Comparison of ENCODE assay signal across 8 cellular contexts in the genomic region with DNA sequence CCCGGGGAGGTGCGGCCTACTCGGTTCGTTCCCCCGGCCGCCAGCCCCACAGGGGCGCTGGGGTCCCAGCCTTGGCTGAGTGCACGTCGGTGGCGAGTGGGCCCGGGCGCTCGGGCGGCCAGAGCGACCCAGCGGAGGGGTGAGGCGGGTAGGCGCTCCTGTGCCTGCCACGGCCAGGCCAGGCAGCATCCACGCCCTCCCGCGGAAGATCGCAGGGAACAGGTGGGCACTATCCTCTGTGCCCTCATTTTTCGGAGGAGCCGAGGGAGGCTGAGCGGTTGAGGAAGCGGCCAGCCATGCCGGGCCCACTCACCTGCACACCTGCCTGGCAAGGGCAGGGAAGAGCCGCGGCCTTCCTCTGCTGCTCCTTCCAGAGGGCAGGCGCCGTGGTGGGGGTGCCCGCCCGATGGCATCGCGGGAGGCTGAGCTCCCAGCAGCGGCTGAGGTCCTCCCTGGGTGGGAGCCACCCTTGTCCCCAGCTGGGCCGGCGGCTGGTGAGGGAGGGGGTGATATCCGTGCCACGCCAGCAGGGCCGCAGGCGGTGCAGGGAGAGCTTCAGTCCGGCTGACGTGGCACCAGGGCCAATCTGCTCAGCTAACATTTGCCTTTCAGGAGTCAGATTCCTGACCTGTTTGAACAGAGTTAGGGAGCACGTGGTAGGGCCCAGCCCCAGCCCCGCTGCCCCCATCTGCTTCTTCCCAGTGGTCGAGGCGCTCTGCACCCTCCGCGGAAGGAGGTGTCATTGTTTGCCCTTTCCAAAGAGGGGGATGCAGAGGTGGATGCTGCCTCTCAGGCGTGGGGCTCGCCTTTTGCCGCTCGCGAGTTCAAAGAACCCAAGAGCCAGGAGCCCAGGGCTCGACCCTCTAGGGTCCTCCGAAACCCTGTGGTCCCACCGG. TPM values are rescaled to one million over a fixed set of nuclear protein-coding genes. Genes with fewer than 3 reads are reported as not detected.
A peak's percentile ranks its signal among the peaks of the same experiment; 100 is the strongest.
DNase-seq lines count a peak whose midpoint lies in the region; ATAC-seq and TF ChIP-seq lines count a peak whose summit lies in the region.

No MANE protein-coding gene starts in this region.

- peaks cover 13% of the 10 kb centered on the region for H3K4me1 ChIP-seq in OCI-LY3 (ENCODE audit: low read length)
- H3K4me1 ChIP-seq in mesodermal cell (ENCODE audit: control insufficient read depth, insufficient read depth, low read length, poor library complexity, severe bottlenecking): peaks cover 5% of the 10 kb centered on the region

- WGBS in mesodermal cell (ENCODE audit: insufficient coverage in 2 of 2), 2 experiments: 62 to 66% methylated on average over 49 to 55 of the region's 59 CpGs

- peak overlapping the region; percentile 86; the same call in 1 of the 2 replicates for H3K9ac ChIP-seq in OCI-LY3 (ENCODE audit: low read length)

- TF ChIP-seq CTCF in OCI-LY3 (IDR thresholded peaks at IDR 0.05; ENCODE audit: low read depth, low read length): no peak

- H3K36me3 ChIP-seq in OCI-LY3 (replicated peaks; ENCODE audit: low read depth, low read length): peaks cover 9% of the 10 kb centered on the region
- H3K36me3 ChIP-seq in mesodermal cell (ENCODE audit: control insufficient read depth, insufficient read depth, low read length): peaks cover 14% of the 10 kb centered on the region

- in situ Hi-C loops in KBM-7 (cut with MboI; ENCODE audit: low pct_unique_long_range_greater_than_20kb, low sequenced_read_pairs): no loop called here

- H3K4me2 ChIP-seq in OCI-LY3 (ENCODE audit: low read length): peak overlapping the region; percentile 70

- peaks cover 35% of the 10 kb centered on the region for H3K79me2 ChIP-seq in OCI-LY3 (ENCODE audit: low read length)

- peak in 3 of 4 experiments; percentile 41 to 49 (median 42) for DNase-seq in activated CD4-positive, CD25-positive, alpha-beta regulatory T cell (lab: John Stamatoyannopoulos, UW)
- DNase-seq in cerebellar cortex (ENCODE audit: low spot score) (peak; percentile 10), KBM-7 (no peak)
- no peak for DNase-seq in stimulated activated CD4-positive, alpha-beta T cell treated with anti-CD3 and anti-CD28 coated beads, Interleukin-2, amount 100 ng/mL, for 48 hours

- H4K20me1 ChIP-seq in OCI-LY3 (ENCODE audit: insufficient read depth, low read length): peaks cover 27% of the 10 kb centered on the region

- no peak overlapping the region for H2AFZ ChIP-seq in OCI-LY3 (ENCODE audit: low read depth, low read length)

- peaks cover 15% of the 10 kb centered on the region for H3K27me3 ChIP-seq in OCI-LY3 (ENCODE audit: low read depth, low read length)

- H3K27ac ChIP-seq in OCI-LY3 (ENCODE audit: low read length) (peak overlapping the region; percentile 93; the same call in 1 of the 2 replicates), mesodermal cell (ENCODE audit: low read depth, low read length, severe bottlenecking) (peak overlapping the region; percentile 100)

- no peak for TF ChIP-seq POLR2A in GM18505 (IDR thresholded peaks at IDR 0.05; ENCODE audit: borderline replicate concordance, extremely low read depth, insufficient read depth, insufficient read length)

- H3K9me3 ChIP-seq in OCI-LY3 (ENCODE audit: insufficient read depth, low read length) (no peaks in the 10 kb centered on the region), mesodermal cell (ENCODE audit: control insufficient read depth, low read length) (no peaks in the 10 kb centered on the region)

- H3K4me3 ChIP-seq in OCI-LY3 (ENCODE audit: low read length) (peak overlapping the region; percentile 80), mesodermal cell (ENCODE audit: extremely low read depth, insufficient read depth, low read length, poor library complexity, severe bottlenecking) (peak overlapping the region; percentile 58)

- no peak for ATAC-seq in activated CD4-positive, CD25-positive, alpha-beta regulatory T cell treated with anti-CD3 and anti-CD28 coated beads, Interleukin-2, amount 50 U/mL, for 24 hours
- no peak for ATAC-seq in GM18505 (IDR thresholded peaks at IDR 0.05; ENCODE audit: unreplicated experiment)

RNA-seq across cellular contexts. Expression of a gene that starts 1.6 kb away (rescaled TPM):
- 55.1 TPM for polyA plus RNA-seq in mesodermal cell (2013, experiment 1 of 2)
- 44.5 TPM for polyA plus RNA-seq in mesodermal cell (2013, experiment 2 of 2)

RNA-seq across cellular contexts. Expression of a gene that starts 44.8 kb away (rescaled TPM):
- 16.7 TPM for polyA plus RNA-seq in mesodermal cell (2013, experiment 1 of 2)
- 12.6 TPM for polyA plus RNA-seq in mesodermal cell (2013, experiment 2 of 2)

Comparison
In these comparisons a context has a peak if more than half of its experiments do, and no peak if none do; other contexts are left out.
1. DNase-seq: peak in activated CD4-positive, CD25-positive, alpha-beta regulatory T cell (3 of 4) and cerebellar cortex (single experiment); none in KBM-7 (single experiment) and stimulated activated CD4-positive, alpha-beta T cell treated with anti-CD3 and anti-CD28 coated beads, Interleukin-2, amount 100 ng/mL, for 48 hours (0 of 2).